ENCODE assay signal across 25 cellular contexts in genomic region chr19:20431826-20432225, GRCh38.
"Had no signal": no experiment of that assay in that cellular context is flagged by ENCODE, and none has a peak within 500 bp of the region (broad histone marks: within the 10 kb centered on the region; RNA-seq: fewer than 3 reads in every experiment).

No MANE protein-coding gene starts in this region.

- H3K4me3 ChIP-seq: cardiac muscle cell, gastroesophageal sphincter, heart left ventricle, lung, ovary, psoas muscle, suprapubic skin, vagina had no signal

- H3K27ac ChIP-seq: cardiac muscle cell, gastroesophageal sphincter, heart left ventricle, neutrophil, ovary, psoas muscle, suprapubic skin, vagina had no signal

- H3K4me1 ChIP-seq: gastroesophageal sphincter, heart left ventricle, psoas muscle, suprapubic skin, vagina had no signal

- H3K27me3 ChIP-seq: cardiac muscle cell, gastroesophageal sphincter, heart left ventricle, neutrophil, ovary, suprapubic skin, vagina had no signal

- ATAC-seq: gastroesophageal sphincter; heart left ventricle; left lobe of liver; natural killer cell treated with Interleukin-12 subunit alpha and Interleukin-12 subunit beta and Interleukin-15 and Interleukin-18, amount 100 ng/mL, for 72 hours; psoas muscle; right cardiac atrium; stimulated activated naive CD8-positive, alpha-beta T cell treated with anti-CD3 and anti-CD28 coated beads, Interleukin-15, amount 100 ng/mL, for 72 hours; T-helper 17 cell had no signal

- H3K4me3 Mint-ChIP-seq: activated CD4-positive, alpha-beta memory T cell treated with anti-CD3 and anti-CD28 coated beads, Interleukin-2, amount 10 ng/mL, durations not matched to agents 7 days and 5 days; activated naive CD4-positive, alpha-beta T cell treated with anti-CD3 and anti-CD28 coated beads, Interleukin-2, amount 10 ng/mL, durations not matched to agents 7 days and 5 days; endodermal cell; natural killer cell treated with Interleukin-12 subunit alpha and Interleukin-12 subunit beta and Interleukin-15 and Interleukin-18, amount 100 ng/mL, for 72 hours; stimulated activated naive CD8-positive, alpha-beta T cell treated with anti-CD3 and anti-CD28 coated beads, Interleukin-15, amount 100 ng/mL, for 72 hours; T-helper 17 cell; type B pancreatic cell had no signal

- H3K9me3 Mint-ChIP-seq: endodermal cell; natural killer cell treated with Interleukin-12 subunit alpha and Interleukin-12 subunit beta and Interleukin-15 and Interleukin-18, amount 100 ng/mL, for 72 hours; stimulated activated naive CD8-positive, alpha-beta T cell treated with anti-CD3 and anti-CD28 coated beads, Interleukin-15, amount 100 ng/mL, for 72 hours; type B pancreatic cell had no signal

- DNase-seq: activated CD4-positive, alpha-beta memory T cell treated with anti-CD3 and anti-CD28 coated beads, Interleukin-2, amount 10 ng/mL, durations not matched to agents 7 days and 5 days; activated CD4-positive, alpha-beta T cell treated with anti-CD3 and anti-CD28 coated beads for 48 hours; activated effector memory CD4-positive, alpha-beta T cell treated with anti-CD3 and anti-CD28 coated beads, Interleukin-2, amount 50 U/mL, for 16 hours; activated naive CD4-positive, alpha-beta T cell treated with anti-CD3 and anti-CD28 coated beads, Interleukin-2, amount 10 ng/mL, durations not matched to agents 7 days and 5 days; cortex of kidney; endodermal cell; heart left ventricle; midbrain; ovary; psoas muscle; right cardiac atrium; stimulated activated CD4-positive, alpha-beta T cell treated with anti-CD3 and anti-CD28 coated beads, Interleukin-12 subunit alpha, Interleukin-12 subunit beta, amount 100 ng/mL, for 4 hours; stimulated activated CD4-positive, alpha-beta T cell treated with anti-CD3 and anti-CD28 coated beads, Interleukin-4, amount 100 ng/mL, for 4 hours; stimulated activated naive CD8-positive, alpha-beta T cell treated with anti-CD3 and anti-CD28 coated beads, Interleukin-15, amount 100 ng/mL, for 72 hours; T-helper 17 cell had no signal

- H3K9me3 ChIP-seq: gastroesophageal sphincter, heart left ventricle, ovary, psoas muscle, vagina had no signal

- H3K27ac Mint-ChIP-seq: activated CD4-positive, alpha-beta memory T cell treated with anti-CD3 and anti-CD28 coated beads, Interleukin-2, amount 10 ng/mL, durations not matched to agents 7 days and 5 days; activated naive CD4-positive, alpha-beta T cell treated with anti-CD3 and anti-CD28 coated beads, Interleukin-2, amount 10 ng/mL, durations not matched to agents 7 days and 5 days; endodermal cell; natural killer cell treated with Interleukin-12 subunit alpha and Interleukin-12 subunit beta and Interleukin-15 and Interleukin-18, amount 100 ng/mL, for 72 hours; stimulated activated naive CD8-positive, alpha-beta T cell treated with anti-CD3 and anti-CD28 coated beads, Interleukin-15, amount 100 ng/mL, for 72 hours; T-helper 17 cell; type B pancreatic cell had no signal

- H3K4me1 Mint-ChIP-seq: activated CD4-positive, alpha-beta memory T cell treated with anti-CD3 and anti-CD28 coated beads, Interleukin-2, amount 10 ng/mL, durations not matched to agents 7 days and 5 days; activated naive CD4-positive, alpha-beta T cell treated with anti-CD3 and anti-CD28 coated beads, Interleukin-2, amount 10 ng/mL, durations not matched to agents 7 days and 5 days; stimulated activated naive CD8-positive, alpha-beta T cell treated with anti-CD3 and anti-CD28 coated beads, Interleukin-15, amount 100 ng/mL, for 72 hours; T-helper 17 cell had no signal

- H3K27me3 Mint-ChIP-seq: activated CD4-positive, alpha-beta memory T cell treated with anti-CD3 and anti-CD28 coated beads, Interleukin-2, amount 10 ng/mL, durations not matched to agents 7 days and 5 days; activated naive CD4-positive, alpha-beta T cell treated with anti-CD3 and anti-CD28 coated beads, Interleukin-2, amount 10 ng/mL, durations not matched to agents 7 days and 5 days; stimulated activated naive CD8-positive, alpha-beta T cell treated with anti-CD3 and anti-CD28 coated beads, Interleukin-15, amount 100 ng/mL, for 72 hours; T-helper 17 cell; type B pancreatic cell had no signal

- H3K36me3 Mint-ChIP-seq: activated naive CD4-positive, alpha-beta T cell treated with anti-CD3 and anti-CD28 coated beads, Interleukin-2, amount 10 ng/mL, durations not matched to agents 7 days and 5 days; natural killer cell treated with Interleukin-12 subunit alpha and Interleukin-12 subunit beta and Interleukin-15 and Interleukin-18, amount 100 ng/mL, for 72 hours; type B pancreatic cell had no signal

- H3K36me3 ChIP-seq: cardiac muscle cell, gastroesophageal sphincter, heart left ventricle, neutrophil, ovary, suprapubic skin, vagina had no signal

- FAIRE-seq: keratinocyte had no signal
